25 cellular contexts compared by ENCODE assay signal in genomic region chr2:202290970-202291369, GRCh38. TPM values are rescaled to one million over a fixed set of nuclear protein-coding genes. Genes with fewer than 3 reads are reported as not detected.
DNase-seq lines count a peak whose midpoint lies in the region; ATAC-seq and TF ChIP-seq lines count a peak whose summit lies in the region.
"Had no signal": no experiment of that assay in that cellular context is flagged by ENCODE, and none has a peak within 500 bp of the region (broad histone marks: within the 10 kb centered on the region; RNA-seq: fewer than 3 reads in every experiment).

No MANE protein-coding gene starts in this region.

- H3K27me3 ChIP-seq in SJSA1 (replicated peaks): no peaks in the 10 kb centered on the region
- H3K27me3 ChIP-seq: testis had no signal

- H3K4me3 ChIP-seq in SJSA1 (no peak overlapping the region), choroid plexus epithelial cell (ENCODE audit: low read depth, low read length) (no peak overlapping the region), lower leg skin (ENCODE audit: low read depth, poor library complexity, severe bottlenecking) (no peak overlapping the region)
- H3K4me3 ChIP-seq: GM12878, K562, PC-9, testis had no signal

- H3K9me3 ChIP-seq in SJSA1 (replicated peaks): no peaks in the 10 kb centered on the region
- H3K9me3 ChIP-seq: testis had no signal

- peaks cover 94% of the 10 kb centered on the region for H3K36me3 ChIP-seq in SJSA1

- no peaks in the 10 kb centered on the region for H3K9me3 Mint-ChIP-seq in activated naive CD4-positive, alpha-beta T cell treated with anti-CD3 and anti-CD28 coated beads, Interleukin-2, amount 50 U/mL, for 72 hours
- H3K9me3 Mint-ChIP-seq: brain; CD8-positive, alpha-beta memory T cell had no signal

- no peak for ATAC-seq in activated naive CD4-positive, alpha-beta T cell treated with anti-CD3 and anti-CD28 coated beads, Interleukin-2, amount 50 U/mL, for 72 hours
- no peak for ATAC-seq in HG03571 (IDR thresholded peaks at IDR 0.05; ENCODE audit: unreplicated experiment)
- ATAC-seq: activated CD4-positive, CD25-positive, alpha-beta regulatory T cell treated with anti-CD3 and anti-CD28 coated beads, Interleukin-2, amount 50 U/mL, for 24 hours; GM12878; K562; left cardiac atrium had no signal

- intact Hi-C loops in lower leg skin (cut with DNase I; ENCODE audit: low total_unique reads): no loop called here

- H3K27ac Mint-ChIP-seq in activated naive CD4-positive, alpha-beta T cell treated with anti-CD3 and anti-CD28 coated beads, Interleukin-2, amount 50 U/mL, for 72 hours: peak overlapping the region; percentile 24 to 45
- H3K27ac Mint-ChIP-seq: B cell, brain had no signal

- H3K4me1 ChIP-seq in SJSA1 (replicated peaks): peaks cover 9% of the 10 kb centered on the region
- H3K4me1 ChIP-seq: testis had no signal

- no peak for TF ChIP-seq CTCF in choroid plexus epithelial cell (conservative IDR thresholded peaks at IDR 0.05; ENCODE audit: low read depth, low read length)
- no peak for TF ChIP-seq CTCF in lower leg skin (IDR thresholded peaks at IDR 0.05)

- no peak for TF ChIP-seq POLR2A in lower leg skin (IDR thresholded peaks at IDR 0.05)

- WGBS in lower leg skin, 2 donors: 72 to 81% methylated on average over 1 of the region's 1 CpG

- DNase-seq in activated naive CD4-positive, alpha-beta T cell treated with anti-CD3 and anti-CD28 coated beads, Interleukin-2, amount 50 U/mL, for 72 hours (ENCODE audit: low spot score in 2 of 2): no peak
- no peak for DNase-seq in activated naive CD4-positive, alpha-beta T cell treated with Interleukin-2 at 50 U/mL for 16 hours
- DNase-seq in SJSA1 (ENCODE audit: low read depth in 1 of 2, low spot score in 2 of 2) (no peak), choroid plexus epithelial cell (ENCODE audit: low read depth) (peak; percentile 55), lower leg skin (ENCODE audit: low spot score in 2 of 2) (no peak), DMS153 (lab: John Stamatoyannopoulos, UW) (no peak)
- DNase-seq: activated effector memory CD4-positive, alpha-beta T cell treated with anti-CD3 and anti-CD28 coated beads, Interleukin-2, amount 50 U/mL, for 16 hours; CD8-positive, alpha-beta memory T cell; DMS 273 treated with DMSO at 0.1 percent for 48 hours; hypothalamus; left cardiac atrium; NCI-H1105 treated with DMSO at 0.1 percent for 48 hours; NCI-H187 treated with DMSO at 0.1 percent for 48 hours; NCI-H524; PC-9; small intestine; stimulated activated naive CD4-positive, alpha-beta T cell; T-helper 2 cell; testis had no signal

- peak overlapping the region; percentile 22; the same call in 1 of the 2 replicates for H3K27ac ChIP-seq in SJSA1
- H3K27ac ChIP-seq: PC-9, testis had no signal

- H3K36me3 Mint-ChIP-seq in activated naive CD4-positive, alpha-beta T cell treated with anti-CD3 and anti-CD28 coated beads, Interleukin-2, amount 50 U/mL, for 72 hours: peaks cover 7 to 44% of the 10 kb centered on the region in 2 donors

RNA-seq across cellular contexts. Expression of gene NOP58, which starts 25.4 kb away (rescaled TPM):
- total RNA-seq in activated naive CD4-positive, alpha-beta T cell treated with anti-CD3 and anti-CD28 coated beads, Interleukin-2, amount 50 U/mL, for 72 hours: 100 to 1,000 TPM; 112 to 165 TPM
- total RNA-seq in SJSA1 (2014; rRNA removed; shearing (Covaris generic)): 102 and 173 TPM in 2 replicates
- total RNA-seq in lower leg skin: 10 to 100 TPM; 39.5 to 80.5 (median 50.8) TPM

RNA-seq across cellular contexts. Expression of gene SUMO1, which starts 52.6 kb away (rescaled TPM):
- 100 to 1,000 TPM; 106 to 121 TPM for total RNA-seq in activated naive CD4-positive, alpha-beta T cell treated with anti-CD3 and anti-CD28 coated beads, Interleukin-2, amount 50 U/mL, for 72 hours
- total RNA-seq in SJSA1 (2014; rRNA removed; shearing (Covaris generic)): 143 and 188 TPM in 2 replicates
- 10 to 100 TPM; 29.6 to 46.3 (median 35.1) TPM for total RNA-seq in lower leg skin
